19 cellular contexts compared by ENCODE assay signal in the genomic region with DNA sequence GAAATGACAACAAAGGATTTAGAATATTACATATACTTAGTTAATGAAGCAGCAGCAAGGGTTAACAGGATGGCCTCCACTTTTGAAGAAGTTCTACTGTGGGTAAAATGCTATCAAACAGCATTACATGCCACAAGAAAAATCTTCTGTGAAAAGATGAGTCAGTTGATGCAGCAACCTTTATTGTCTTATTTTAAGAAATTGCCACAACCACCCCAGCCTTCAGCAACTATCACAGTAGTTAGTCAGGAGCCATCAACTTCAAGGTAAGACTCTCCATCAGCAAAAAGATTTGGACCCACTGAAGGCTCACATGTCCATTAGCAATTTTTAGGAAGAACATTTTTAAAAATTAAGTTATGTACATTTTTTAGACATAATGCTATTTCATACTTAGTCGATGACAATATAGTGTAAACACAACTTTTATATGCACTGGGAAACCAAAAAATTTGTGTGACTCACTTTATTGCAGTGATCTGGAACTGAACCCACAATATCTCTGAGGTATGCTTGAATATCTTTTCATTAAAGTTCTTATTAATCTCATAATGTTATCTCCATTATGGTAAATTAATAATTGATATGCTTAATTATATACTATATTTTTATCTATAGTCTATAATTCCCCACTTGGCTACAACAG.
DNase-seq lines count a peak whose midpoint lies in the region; ATAC-seq and TF ChIP-seq lines count a peak whose summit lies in the region.
"Had no signal": no experiment of that assay in that cellular context is flagged by ENCODE, and none has a peak within 500 bp of the region (broad histone marks: within the 10 kb centered on the region; RNA-seq: fewer than 3 reads in every experiment).

No MANE protein-coding gene starts in this region.

- no peak overlapping the region for H3K4me3 Mint-ChIP-seq in CD8-positive, alpha-beta memory T cell
- H3K4me3 Mint-ChIP-seq: CD14-positive monocyte, natural killer cell had no signal

- intact Hi-C loops in Right ventricle myocardium inferior (cut with DNase I), result no loop called here

- DNase-seq in AG09309 (ENCODE audit: low read depth) (peak; percentile 68), LHCN-M2 (ENCODE audit: low read depth) (peak; percentile 80), adipocyte (ENCODE audit: low read depth) (peak; percentile 54), glomerular visceral epithelial cell (ENCODE audit: extremely low spot score) (peak; percentile 78), NCI-H82 treated with DMSO at 0.1 percent for 48 hours (lab: John Stamatoyannopoulos, UW; ENCODE audit: unreplicated experiment) (no peak), Right ventricle myocardium inferior (ENCODE audit: missing footprints) (no peak)
- no peak for DNase-seq in CD8-positive, alpha-beta memory T cell
- DNase-seq: activated CD8-positive, alpha-beta memory T cell treated with anti-CD3 and anti-CD28 coated beads for 24 hours; DND-41; left ventricle myocardium inferior; natural killer cell; NCI-H1694; NCI-H510A treated with DMSO at 0.1 percent for 48 hours; Right ventricle myocardium superior; stimulated activated CD4-positive, alpha-beta T cell treated with anti-CD3 and anti-CD28 coated beads, Interleukin-4, amount 100 ng/mL, for 1 hour; upper lobe of left lung had no signal

- H3K4me1 Mint-ChIP-seq in CD8-positive, alpha-beta memory T cell, result no peaks in the 10 kb centered on the region
- H3K4me1 Mint-ChIP-seq: CD14-positive monocyte, natural killer cell had no signal

- CTCF ChIA-PET in CD8-positive, alpha-beta memory T cell (lab: Charles Lee), result no interaction called here

- peaks cover 15% of the 10 kb centered on the region for H3K4me1 ChIP-seq in adipocyte (ENCODE audit: control insufficient read depth, insufficient read depth, low read length)
- H3K4me1 ChIP-seq in CD8-positive, alpha-beta memory T cell (ENCODE audit: insufficient read depth, low read length), result no peaks in the 10 kb centered on the region
- H3K4me1 ChIP-seq: left ventricle myocardium inferior, upper lobe of left lung had no signal

- H3K27me3 Mint-ChIP-seq in CD8-positive, alpha-beta memory T cell, result peaks cover 0 to 3% of the 10 kb centered on the region in 2 donors

- no peaks in the 10 kb centered on the region for H3K36me3 Mint-ChIP-seq in CD8-positive, alpha-beta memory T cell
- H3K36me3 Mint-ChIP-seq: CD14-positive monocyte had no signal

- no peaks in the 10 kb centered on the region for H3K9me3 ChIP-seq in adipocyte (ENCODE audit: control insufficient read depth, low read length)
- no peaks in the 10 kb centered on the region for H3K9me3 ChIP-seq in CD8-positive, alpha-beta memory T cell (ENCODE audit: low read length)
- H3K9me3 ChIP-seq: upper lobe of left lung had no signal

- TF ChIP-seq CTCF in AG09309 (IDR thresholded peaks at IDR 0.05; ENCODE audit: control insufficient read depth, insufficient read depth, low read depth, low read length, missing control alignments), result no peak

- ATAC-seq in HG03159 (IDR thresholded peaks at IDR 0.05; ENCODE audit: unreplicated experiment), result no peak
- ATAC-seq in Right ventricle myocardium inferior, result no peak
- ATAC-seq: K562, natural killer cell had no signal

- no peak overlapping the region for H3K27ac Mint-ChIP-seq in CD8-positive, alpha-beta memory T cell
- H3K27ac Mint-ChIP-seq: CD14-positive monocyte, natural killer cell had no signal

- no peak overlapping the region for H3K9ac ChIP-seq in adipocyte (ENCODE audit: low read length)

- no peaks in the 10 kb centered on the region for H3K36me3 ChIP-seq in adipocyte (ENCODE audit: control insufficient read depth, insufficient read depth, low read length, severe bottlenecking)
- no peaks in the 10 kb centered on the region for H3K36me3 ChIP-seq in CD8-positive, alpha-beta memory T cell (ENCODE audit: insufficient read depth, low read length)
- H3K36me3 ChIP-seq: left ventricle myocardium inferior, upper lobe of left lung had no signal

- peaks cover 0 to 21% (median 2%) of the 10 kb centered on the region in 5 donors for H3K9me3 Mint-ChIP-seq in CD8-positive, alpha-beta memory T cell

- POLR2A ChIA-PET in CD8-positive, alpha-beta memory T cell (lab: Charles Lee), result no interaction called here

- H3K27me3 ChIP-seq in adipocyte (replicated peaks; ENCODE audit: control insufficient read depth, insufficient read depth, low read length), result no peaks in the 10 kb centered on the region
- H3K27me3 ChIP-seq in CD8-positive, alpha-beta memory T cell (ENCODE audit: insufficient read depth, low read length, poor library complexity, severe bottlenecking), result no peaks in the 10 kb centered on the region
- H3K27me3 ChIP-seq: upper lobe of left lung had no signal

- no peak overlapping the region for H3K27ac ChIP-seq in CD8-positive, alpha-beta memory T cell (ENCODE audit: low read depth, low read length)
- H3K27ac ChIP-seq: left ventricle myocardium inferior, upper lobe of left lung had no signal

- H3K4me3 ChIP-seq in AG09309 (ENCODE audit: control insufficient read depth, low read depth, low read length) (no peak overlapping the region), adipocyte (ENCODE audit: low read length) (no peak overlapping the region)
- no peak overlapping the region for H3K4me3 ChIP-seq in CD8-positive, alpha-beta memory T cell (ENCODE audit: low read length)
- H3K4me3 ChIP-seq: K562, left ventricle myocardium inferior, upper lobe of left lung had no signal

Comparison
In these comparisons a context has a peak if more than half of its experiments do, and no peak if none do; other contexts are left out.
1. DNase-seq: peak in AG09309 (single experiment), LHCN-M2 (single experiment), adipocyte (single experiment) and glomerular visceral epithelial cell (single experiment); none in CD8-positive, alpha-beta memory T cell (0 of 5), NCI-H82 treated with DMSO at 0.1 percent for 48 hours (single experiment) and Right ventricle myocardium inferior (single experiment).